In genomic region chrX:3713937-3714434, GRCh38 we compare ENCODE assay signal across 8 cellular contexts. TPM values are rescaled to one million over a fixed set of nuclear protein-coding genes. Genes with fewer than 3 reads are reported as not detected.
DNase-seq lines count a peak whose midpoint lies in the region; ATAC-seq and TF ChIP-seq lines count a peak whose summit lies in the region.

No MANE protein-coding gene starts in this region.

- H4K20me1 ChIP-seq in BLaER1 treated with 17β-estradiol and CSF1 and Interleukin-3, amounts not matched to agents 10 nM and 100 nM, result peaks cover 6 to 41% (median 32%) of the 10 kb centered on the region in 11 experiments; a peak in 20 of 22 replicates

- peak overlapping the region; percentile 76 to 96 (median 95); a peak in 21 of 22 replicates for H3K27ac ChIP-seq in BLaER1 treated with 17β-estradiol and CSF1 and Interleukin-3, amounts not matched to agents 10 nM and 100 nM

- H3K9me3 Mint-ChIP-seq in chondrocyte (ENCODE audit: low read depth) (no peaks in the 10 kb centered on the region), naive B cell (peaks cover 0 to 3% (median 0%) of the 10 kb centered on the region in 7 donors)

- peaks cover 18 to 40% (median 35%) of the 10 kb centered on the region in 10 experiments for H3K4me1 ChIP-seq in BLaER1 treated with 17β-estradiol and CSF1 and Interleukin-3, amounts not matched to agents 10 nM and 100 nM

- peaks cover 1% of the 10 kb centered on the region for H3K36me3 Mint-ChIP-seq in chondrocyte (ENCODE audit: low read depth)
- H3K36me3 Mint-ChIP-seq in naive B cell, result no peaks in the 10 kb centered on the region

- H3K4me1 Mint-ChIP-seq in chondrocyte (ENCODE audit: low read depth) (peaks cover 19% of the 10 kb centered on the region), naive B cell (peaks cover 12 to 26% (median 15%) of the 10 kb centered on the region in 3 donors)

- no peak for TF ChIP-seq CTCF in chondrocyte (IDR thresholded peaks at IDR 0.05)

- H3K36me3 ChIP-seq in BLaER1 treated with 17β-estradiol and CSF1 and Interleukin-3, amounts not matched to agents 10 nM and 100 nM, result peaks cover 0 to 17% (median 10%) of the 10 kb centered on the region in 11 experiments; a peak in 16 of 22 replicates

- H3K4me3 Mint-ChIP-seq in chondrocyte (ENCODE audit: unreplicated experiment) (peak overlapping the region; percentile 75), naive B cell (peak overlapping the region; percentile 81 to 95 (median 90))

- peak overlapping the region; percentile 86 to 99 (median 97) for H3K9ac ChIP-seq in BLaER1 treated with 17β-estradiol and CSF1 and Interleukin-3, amounts not matched to agents 10 nM and 100 nM

- H3K27me3 Mint-ChIP-seq in chondrocyte (ENCODE audit: low read depth) (no peaks in the 10 kb centered on the region), naive B cell (no peaks in the 10 kb centered on the region)

- no peaks in the 10 kb centered on the region for H3K27me3 ChIP-seq in BLaER1 treated with 17β-estradiol and CSF1 and Interleukin-3, amounts not matched to agents 10 nM and 100 nM

- peak overlapping the region; percentile 87 to 100 (median 98) for H3K4me3 ChIP-seq in BLaER1 treated with 17β-estradiol and CSF1 and Interleukin-3, amounts not matched to agents 10 nM and 100 nM

- DNase-seq in HT-29 (ENCODE audit: low spot score) (peak; percentile 21), chondrocyte (ENCODE audit: low spot score) (no peak), naive B cell (no peak), NCI-H2227 (lab: John Stamatoyannopoulos, UW; ENCODE audit: unreplicated experiment) (no peak), NCI-H2196 treated with DMSO at 0.1 percent for 48 hours (lab: John Stamatoyannopoulos, UW; ENCODE audit: unreplicated experiment) (no peak), EL (no peak), NCI-H2107 treated with DMSO at 0.1 percent for 48 hours (lab: John Stamatoyannopoulos, UW; ENCODE audit: unreplicated experiment) (no peak)

- H3K27ac Mint-ChIP-seq in chondrocyte (ENCODE audit: unreplicated experiment), result no peak overlapping the region
- peak overlapping the region; percentile 63 to 95 (median 90) for H3K27ac Mint-ChIP-seq in naive B cell

- ATAC-seq in naive B cell (ENCODE audit: low read depth in 2 of 2), result no peak

- H3K9me3 ChIP-seq in BLaER1 treated with 17β-estradiol and CSF1 and Interleukin-3, amounts not matched to agents 10 nM and 100 nM (replicated peaks in 1 of 11), result peaks cover 0 to 5% (median 0%) of the 10 kb centered on the region in 11 experiments; a peak in 2 of 22 replicates

- H3K4me2 ChIP-seq in BLaER1 treated with 17β-estradiol and CSF1 and Interleukin-3, amounts not matched to agents 10 nM and 100 nM, result peak overlapping the region; percentile 72 to 92 (median 86)

RNA-seq across cellular contexts. Expression of gene PRKX, which starts 0.5 kb away (rescaled TPM):
- 10.1 and 11.5 TPM in 2 replicates for total RNA-seq in HT-29 (2014; rRNA removed; shearing (Covaris generic))
- 14.5 to 17.1 TPM (median 16.2 TPM) in 3 replicates for total RNA-seq in chondrocyte
- 10 to 100 TPM; 48.4 to 83.6 (median 64.6) TPM for polyA plus RNA-seq in naive B cell (ENCODE audit: low read depth in 6 of 6)
